In the genomic region with DNA sequence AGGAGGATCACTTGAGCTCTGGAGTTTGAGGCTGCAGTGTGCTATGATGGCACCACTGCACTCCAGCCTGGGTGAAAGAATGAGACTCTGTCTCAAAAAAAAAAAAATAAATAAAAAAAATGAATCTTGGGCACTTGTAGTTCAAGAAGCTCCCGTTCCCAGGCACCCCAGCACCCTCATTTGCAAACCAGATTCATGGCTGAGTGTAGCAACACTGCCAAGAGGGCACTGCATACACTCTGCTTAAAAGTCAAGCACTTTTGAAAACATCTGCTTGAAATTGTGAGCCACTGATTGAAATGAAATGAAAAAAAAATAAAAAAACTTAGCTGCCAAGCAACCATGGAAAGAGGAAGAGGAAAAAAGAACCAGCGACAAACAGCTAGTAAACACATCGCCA, we compare ENCODE assay signal across 28 cellular contexts.
DNase-seq lines count a peak whose midpoint lies in the region; ATAC-seq and TF ChIP-seq lines count a peak whose summit lies in the region.
"Had no signal": no experiment of that assay in that cellular context is flagged by ENCODE, and none has a peak within 500 bp of the region (broad histone marks: within the 10 kb centered on the region; RNA-seq: fewer than 3 reads in every experiment).

No MANE protein-coding gene starts in this region.

- peaks cover 83% of the 10 kb centered on the region for H3K27me3 Mint-ChIP-seq in activated T-cell treated with anti-CD3 and anti-CD28 coated beads, Interleukin-2, amount 50 U/mL, for 24 hours

- no peaks in the 10 kb centered on the region for H3K9me3 Mint-ChIP-seq in activated T-cell treated with anti-CD3 and anti-CD28 coated beads, Interleukin-2, amount 50 U/mL, for 24 hours
- H3K9me3 Mint-ChIP-seq: activated naive CD4-positive, alpha-beta T cell treated with anti-CD3 and anti-CD28 coated beads, Interleukin-2, amount 50 U/mL, for 72 hours; activated T-helper 2 cell treated with anti-CD3 and anti-CD28 coated beads, Interferon-gamma antibody, Interleukin-2, Interleukin-4, amounts not matched to agents 10 μg/mL and 5 μg/mL and 100 μg/mL, durations not matched to agents 14 hours and 24 hours and 36 hours; central memory CD8-positive, alpha-beta T cell had no signal

- 81 to 86% methylated on average over 3 of the region's 3 CpGs for WGBS in heart right ventricle, 2 donors

- no peak overlapping the region for H3K4me3 ChIP-seq in heart right ventricle
- no peak overlapping the region for H3K4me3 ChIP-seq in SK-N-MC
- H3K4me3 ChIP-seq in left lung = no peak overlapping the region
- no peak overlapping the region for H3K4me3 ChIP-seq in tibial artery
- H3K4me3 ChIP-seq: ascending aorta, transverse colon had no signal

- no peak overlapping the region for H3K4me3 Mint-ChIP-seq in activated T-cell treated with anti-CD3 and anti-CD28 coated beads, Interleukin-2, amount 50 U/mL, for 24 hours
- H3K4me3 Mint-ChIP-seq: central memory CD8-positive, alpha-beta T cell; T-helper 17 cell had no signal

- no peaks in the 10 kb centered on the region for H3K4me1 Mint-ChIP-seq in activated T-cell treated with anti-CD3 and anti-CD28 coated beads, Interleukin-2, amount 50 U/mL, for 24 hours (ENCODE audit: low read depth)
- H3K4me1 Mint-ChIP-seq: central memory CD8-positive, alpha-beta T cell had no signal

- H3K4me1 ChIP-seq in heart right ventricle (peaks cover 0 to 12% (median 7%) of the 10 kb centered on the region in 9 donors), left lung (no peaks in the 10 kb centered on the region), tibial artery (peaks cover 0 to 16% (median under 1%) of the 10 kb centered on the region in 4 donors)

- no peak for ATAC-seq in heart right ventricle
- peak; percentile 81 for ATAC-seq in left lung
- ATAC-seq: activated CD4-positive, CD25-positive, alpha-beta regulatory T cell treated with anti-CD3 and anti-CD28 coated beads, Interleukin-2, amount 50 U/mL, for 24 hours; activated naive CD4-positive, alpha-beta T cell treated with anti-CD3 and anti-CD28 coated beads, Interleukin-2, amount 50 U/mL, for 72 hours; T-helper 17 cell had no signal

- intact Hi-C loops in heart right ventricle (cut with DNase I) = no loop called here
- intact Hi-C loops in cardiac septum (cut with DNase I) = no loop called here
- intact Hi-C loops in left lung (cut with DNase I) = no loop called here
- intact Hi-C loops in tibial artery (cut with DNase I; ENCODE audit: low total_unique reads) = no loop called here

- H3K27me3 ChIP-seq in heart right ventricle = peaks cover 0 to 5% (median 0%) of the 10 kb centered on the region in 7 donors
- H3K27me3 ChIP-seq in left lung = no peaks in the 10 kb centered on the region
- no peaks in the 10 kb centered on the region for H3K27me3 ChIP-seq in tibial artery
- H3K27me3 ChIP-seq: ascending aorta, transverse colon had no signal

- no peak overlapping the region for H3K9ac ChIP-seq in SK-N-MC (ENCODE audit: insufficient read length)
- H3K9ac ChIP-seq: SK-N-SH had no signal

- no peak overlapping the region for H3K27ac Mint-ChIP-seq in activated T-cell treated with anti-CD3 and anti-CD28 coated beads, Interleukin-2, amount 50 U/mL, for 24 hours
- H3K27ac Mint-ChIP-seq: activated naive CD4-positive, alpha-beta T cell treated with anti-CD3 and anti-CD28 coated beads, Interleukin-2, amount 50 U/mL, for 72 hours; activated T-helper 2 cell treated with anti-CD3 and anti-CD28 coated beads, Interferon-gamma antibody, Interleukin-2, Interleukin-4, amounts not matched to agents 10 μg/mL and 5 μg/mL and 100 μg/mL, durations not matched to agents 14 hours and 24 hours and 36 hours; T-helper 17 cell had no signal

- peak overlapping the region in 6 of 10 donors; percentile 26 to 61 (median 50) for H3K27ac ChIP-seq in heart right ventricle
- H3K27ac ChIP-seq in SK-N-MC = peak overlapping the region; percentile 45; the same call in 1 of the 2 replicates
- no peak overlapping the region for H3K27ac ChIP-seq in left lung
- peak overlapping the region; percentile 17 to 48 for H3K27ac ChIP-seq in tibial artery
- H3K27ac ChIP-seq: transverse colon had no signal

- H3K9me3 ChIP-seq in heart right ventricle (no peaks in the 10 kb centered on the region), SK-N-MC (ENCODE audit: low read depth, low read length) (no peaks in the 10 kb centered on the region), left lung (no peaks in the 10 kb centered on the region), tibial artery (no peaks in the 10 kb centered on the region)
- H3K9me3 ChIP-seq: ascending aorta, SK-N-SH, transverse colon had no signal

- H3K36me3 Mint-ChIP-seq in activated T-cell treated with anti-CD3 and anti-CD28 coated beads, Interleukin-2, amount 50 U/mL, for 24 hours (ENCODE audit: low read depth) = no peaks in the 10 kb centered on the region
- H3K36me3 Mint-ChIP-seq: activated naive CD4-positive, alpha-beta T cell treated with anti-CD3 and anti-CD28 coated beads, Interleukin-2, amount 50 U/mL, for 72 hours; naive B cell had no signal

- H3K36me3 ChIP-seq in heart right ventricle (no peaks in the 10 kb centered on the region), SK-N-MC (ENCODE audit: insufficient read depth, low read length) (no peaks in the 10 kb centered on the region), left lung (no peaks in the 10 kb centered on the region), tibial artery (no peaks in the 10 kb centered on the region)
- H3K36me3 ChIP-seq: ascending aorta, transverse colon had no signal

- DNase-seq in heart right ventricle (no peak), cardiac septum (ENCODE audit: low spot score) (no peak), SK-N-MC (ENCODE audit: low read depth, low spot score) (no peak), left lung (no peak), tibial artery (no peak), GM20000 (ENCODE audit: low spot score) (no peak), AG08395 (ENCODE audit: low spot score) (no peak)
- no peak for DNase-seq in activated T-cell treated with anti-CD3 and anti-CD28 coated beads, Interleukin-2, amount 50 U/mL, for 24 hours
- DNase-seq: activated CD4-positive, alpha-beta T cell treated with anti-CD3 and anti-CD28 coated beads, Interleukin-2, amount 50 U/mL, for 48 hours; activated CD8-positive, alpha-beta memory T cell treated with anti-CD3 and anti-CD28 coated beads, Interleukin-2, amount 50 U/mL, for 4 hours; COR-L47; DND-41; HCEC 1CT; IMR-90; naive B cell; NCI-H1092; NCI-H187; NCI-H2227 treated with DMSO at 0.1 percent for 48 hours; NCI-H69; SK-N-SH; stimulated activated CD4-positive, alpha-beta T cell treated with anti-CD3 and anti-CD28 coated beads, Interleukin-2, amount 100 ng/mL, for 24 hours; T-helper 17 cell; transverse colon had no signal

- no peak for TF ChIP-seq CTCF in heart right ventricle (IDR thresholded peaks at IDR 0.05)
- no peak for TF ChIP-seq CTCF in left lung (IDR thresholded peaks at IDR 0.05)
- TF ChIP-seq CTCF in tibial artery (IDR thresholded peaks at IDR 0.05) = no peak
- no peak for TF ChIP-seq CTCF in GM20000 (IDR thresholded peaks at IDR 0.05; ENCODE audit: extremely low read depth, missing control alignments)

Comparison
In these comparisons a context has a peak if more than half of its experiments do, and no peak if none do; other contexts are left out.
1. H3K27ac ChIP-seq: peak in heart right ventricle (6 of 10), SK-N-MC (single experiment) and tibial artery (2 of 2); none in left lung (0 of 2).